Comparison of ENCODE assay signal across 2 cellular contexts in the genomic region with DNA sequence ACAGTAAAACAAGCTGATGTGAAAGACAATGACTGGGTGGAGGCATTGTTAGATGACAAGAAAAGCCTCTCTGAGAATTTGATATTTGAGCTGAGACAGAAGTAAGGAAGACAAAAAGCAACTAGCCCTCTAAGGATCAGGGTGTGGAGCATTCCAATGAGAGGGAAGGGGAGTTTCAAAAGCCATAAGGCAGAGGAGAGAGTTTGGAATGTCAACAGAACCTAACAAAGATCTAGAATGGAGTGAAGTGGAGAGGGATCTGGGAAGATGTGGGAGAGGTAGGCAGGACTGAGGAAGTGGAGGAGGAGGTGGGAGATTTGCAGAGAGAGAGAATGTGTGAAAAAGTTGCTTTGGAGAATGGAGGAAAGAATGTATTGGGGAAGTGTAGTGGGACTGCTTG.
TF ChIP-seq lines count a peak whose summit lies in the region.

No MANE protein-coding gene starts in this region.

TF ChIP-seq in HepG2, 621 proteins besides CTCF, POLR2A, EP300 and RAD21:
- no peak for TF ChIP-seq LCORL (IDR thresholded peaks at IDR 0.05)
- no peak for TF ChIP-seq LCORL (CRISPR knock-in tag; IDR thresholded peaks at IDR 0.05)
- TF ChIP-seq ZNF44 (CRISPR knock-in tag; IDR thresholded peaks at IDR 0.05) = no peak
- TF ChIP-seq NR1H2 (CRISPR knock-in tag; IDR thresholded peaks at IDR 0.05; ENCODE audit: borderline replicate concordance, low read depth) = no peak
- TF ChIP-seq, protein P1, sequence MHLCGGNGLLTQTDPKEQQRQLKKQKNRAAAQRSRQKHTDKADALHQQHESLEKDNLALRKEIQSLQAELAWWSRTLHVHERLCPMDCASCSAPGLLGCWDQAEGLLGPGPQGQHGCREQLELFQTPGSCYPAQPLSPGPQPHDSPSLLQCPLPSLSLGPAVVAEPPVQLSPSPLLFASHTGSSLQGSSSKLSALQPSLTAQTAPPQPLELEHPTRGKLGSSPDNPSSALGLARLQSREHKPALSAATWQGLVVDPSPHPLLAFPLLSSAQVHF (CRISPR knock-in tag; IDR thresholded peaks at IDR 0.05) = no peak
- TF ChIP-seq NFIC (IDR thresholded peaks at IDR 0.05; ENCODE audit: low read length) = no peak
- no peak for TF ChIP-seq ZNF577 (CRISPR knock-in tag; IDR thresholded peaks at IDR 0.05; ENCODE audit: borderline replicate concordance, low read depth)
- TF ChIP-seq DR1 (CRISPR knock-in tag; IDR thresholded peaks at IDR 0.05) = no peak
- TF ChIP-seq, protein P2, sequence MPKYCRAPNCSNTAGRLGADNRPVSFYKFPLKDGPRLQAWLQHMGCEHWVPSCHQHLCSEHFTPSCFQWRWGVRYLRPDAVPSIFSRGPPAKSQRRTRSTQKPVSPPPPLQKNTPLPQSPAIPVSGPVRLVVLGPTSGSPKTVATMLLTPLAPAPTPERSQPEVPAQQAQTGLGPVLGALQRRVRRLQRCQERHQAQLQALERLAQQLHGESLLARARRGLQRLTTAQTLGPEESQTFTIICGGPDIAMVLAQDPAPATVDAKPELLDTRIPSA (CRISPR knock-in tag; IDR thresholded peaks at IDR 0.05; ENCODE audit: borderline replicate concordance) = no peak
- TF ChIP-seq CCAR2 (optimal IDR thresholded peaks at IDR 0.05; ENCODE audit: low read depth, low read length) = no peak
- no peak for TF ChIP-seq ZNF749 (CRISPR knock-in tag; IDR thresholded peaks at IDR 0.05; ENCODE audit: borderline replicate concordance)
- TF ChIP-seq, protein P3, sequence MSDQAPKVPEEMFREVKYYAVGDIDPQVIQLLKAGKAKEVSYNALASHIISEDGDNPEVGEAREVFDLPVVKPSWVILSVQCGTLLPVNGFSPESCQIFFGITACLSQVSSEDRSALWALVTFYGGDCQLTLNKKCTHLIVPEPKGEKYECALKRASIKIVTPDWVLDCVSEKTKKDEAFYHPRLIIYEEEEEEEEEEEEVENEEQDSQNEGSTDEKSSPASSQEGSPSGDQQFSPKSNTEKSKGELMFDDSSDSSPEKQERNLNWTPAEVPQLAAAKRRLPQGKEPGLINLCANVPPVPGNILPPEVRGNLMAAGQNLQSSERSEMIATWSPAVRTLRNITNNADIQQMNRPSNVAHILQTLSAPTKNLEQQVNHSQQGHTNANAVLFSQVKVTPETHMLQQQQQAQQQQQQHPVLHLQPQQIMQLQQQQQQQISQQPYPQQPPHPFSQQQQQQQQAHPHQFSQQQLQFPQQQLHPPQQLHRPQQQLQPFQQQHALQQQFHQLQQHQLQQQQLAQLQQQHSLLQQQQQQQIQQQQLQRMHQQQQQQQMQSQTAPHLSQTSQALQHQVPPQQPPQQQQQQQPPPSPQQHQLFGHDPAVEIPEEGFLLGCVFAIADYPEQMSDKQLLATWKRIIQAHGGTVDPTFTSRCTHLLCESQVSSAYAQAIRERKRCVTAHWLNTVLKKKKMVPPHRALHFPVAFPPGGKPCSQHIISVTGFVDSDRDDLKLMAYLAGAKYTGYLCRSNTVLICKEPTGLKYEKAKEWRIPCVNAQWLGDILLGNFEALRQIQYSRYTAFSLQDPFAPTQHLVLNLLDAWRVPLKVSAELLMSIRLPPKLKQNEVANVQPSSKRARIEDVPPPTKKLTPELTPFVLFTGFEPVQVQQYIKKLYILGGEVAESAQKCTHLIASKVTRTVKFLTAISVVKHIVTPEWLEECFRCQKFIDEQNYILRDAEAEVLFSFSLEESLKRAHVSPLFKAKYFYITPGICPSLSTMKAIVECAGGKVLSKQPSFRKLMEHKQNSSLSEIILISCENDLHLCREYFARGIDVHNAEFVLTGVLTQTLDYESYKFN (CRISPR knock-in tag; conservative IDR thresholded peaks at IDR 0.05) = no peak
- TF ChIP-seq, protein P4, sequence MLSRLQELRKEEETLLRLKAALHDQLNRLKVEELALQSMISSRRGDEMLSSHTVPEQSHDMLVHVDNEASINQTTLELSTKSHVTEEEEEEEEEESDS (CRISPR knock-in tag; IDR thresholded peaks at IDR 0.05; ENCODE audit: borderline replicate concordance) = no peak
- TF ChIP-seq NRL (CRISPR knock-in tag; IDR thresholded peaks at IDR 0.05; ENCODE audit: borderline replicate concordance) = no peak
- no peak for TF ChIP-seq SPEN (CRISPR knock-in tag; IDR thresholded peaks at IDR 0.05; ENCODE audit: low read depth)
- no peak for TF ChIP-seq ONECUT2 (CRISPR knock-in tag; IDR thresholded peaks at IDR 0.05)
- TF ChIP-seq SRY (CRISPR knock-in tag; IDR thresholded peaks at IDR 0.05) = no peak
- TF ChIP-seq ZMAT3 (CRISPR knock-in tag; conservative IDR thresholded peaks at IDR 0.05) = no peak

TF ChIP-seq in H1, 55 proteins besides CTCF, POLR2A, EP300 and RAD21:
- TF ChIP-seq BACH1 (IDR thresholded peaks at IDR 0.05; ENCODE audit: low read length) (no peak), JUN (IDR thresholded peaks at IDR 0.05; ENCODE audit: low read depth, low read length) (no peak), NRF1 (IDR thresholded peaks at IDR 0.05; ENCODE audit: low read depth, low read length) (no peak), HDAC2 (IDR thresholded peaks at IDR 0.05; ENCODE audit: borderline replicate concordance in 1 of 2, low read depth in 2 of 2, low read length in 2 of 2) (no peak), POLR2AphosphoS5 (IDR thresholded peaks at IDR 0.05; ENCODE audit: low read depth, low read length) (no peak), TCF12 (IDR thresholded peaks at IDR 0.05; ENCODE audit: low read depth, low read length) (no peak), CBX5 (IDR thresholded peaks at IDR 0.05; ENCODE audit: low read depth, low read length) (no peak), BRCA1 (IDR thresholded peaks at IDR 0.05; ENCODE audit: low read depth, low read length) (no peak), JUND (IDR thresholded peaks at IDR 0.05; ENCODE audit: low read length) (no peak), RXRA (IDR thresholded peaks at IDR 0.05; ENCODE audit: insufficient read depth, low read depth, low read length) (no peak), PHF8 (conservative IDR thresholded peaks at IDR 0.05; ENCODE audit: low read depth, low read length) (no peak), KDM4A (IDR thresholded peaks at IDR 0.05; ENCODE audit: low read depth, low read length, severe bottlenecking) (no peak), EZH2 (IDR thresholded peaks at IDR 0.05; ENCODE audit: low read depth, low read length, severe bottlenecking) (no peak)
